Comparison of ENCODE assay signal across 11 cellular contexts in the genomic region with DNA sequence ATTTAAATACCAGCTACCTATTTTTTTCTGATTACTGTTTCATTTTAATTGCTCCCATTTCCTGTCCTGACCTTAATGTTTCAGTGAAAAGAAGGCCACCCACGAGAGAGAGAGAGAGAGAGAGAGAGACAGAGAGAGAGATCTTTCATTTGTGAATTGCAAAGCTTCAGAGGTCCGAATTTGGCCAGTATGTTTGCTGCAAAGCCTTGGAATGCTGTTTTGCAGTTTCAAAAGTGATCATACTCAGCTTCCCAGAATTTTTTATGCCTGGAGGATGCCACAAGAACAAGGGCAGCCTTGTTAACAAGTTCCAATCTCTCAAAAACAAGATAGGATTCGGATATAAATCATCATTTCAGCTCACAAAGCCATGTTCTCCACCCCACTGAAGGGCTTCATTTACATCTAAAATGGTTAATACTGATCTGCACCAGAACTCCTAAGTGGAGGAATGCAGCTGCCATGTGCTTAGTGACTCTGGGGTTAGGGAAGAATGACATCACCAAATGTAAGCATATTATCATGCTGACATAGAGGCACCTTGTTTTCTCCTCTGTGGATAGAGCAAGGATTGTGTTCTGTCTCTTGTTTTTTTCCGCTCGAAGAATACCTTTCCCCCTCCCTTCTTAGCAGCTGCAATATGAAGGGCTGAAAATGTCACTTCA.
DNase-seq lines count a peak whose midpoint lies in the region; ATAC-seq and TF ChIP-seq lines count a peak whose summit lies in the region.
"Had no signal": no experiment of that assay in that cellular context is flagged by ENCODE, and none has a peak within 500 bp of the region (broad histone marks: within the 10 kb centered on the region; RNA-seq: fewer than 3 reads in every experiment).

No MANE protein-coding gene starts in this region.

- H3K4me1 ChIP-seq in A673 (ENCODE audit: insufficient read depth, low read length, poor library complexity, severe bottlenecking) (peaks cover 36% of the 10 kb centered on the region), HAP-1 (peaks cover 37% of the 10 kb centered on the region), body of pancreas (peaks cover 11% of the 10 kb centered on the region)

- no peak overlapping the region for H3K27ac ChIP-seq in A673 (ENCODE audit: low read depth, low read length, poor library complexity, severe bottlenecking)
- no peak overlapping the region for H3K27ac ChIP-seq in body of pancreas
- H3K27ac ChIP-seq: C4-2B had no signal

- TF ChIP-seq CTCF in A673 (conservative IDR thresholded peaks at IDR 0.05; ENCODE audit: low read depth, low read length) (no peak), body of pancreas (IDR thresholded peaks at IDR 0.05) (no peak)

- POLR2A ChIA-PET in A673 (lab: Charles Lee; ENCODE audit: low non-redundant PET), result no interaction called here

- no peaks in the 10 kb centered on the region for H3K36me3 ChIP-seq in A673 (ENCODE audit: insufficient read depth, low read length, poor library complexity, severe bottlenecking)
- no peaks in the 10 kb centered on the region for H3K36me3 ChIP-seq in HAP-1 (replicated peaks)
- H3K36me3 ChIP-seq in body of pancreas (replicated peaks in 1 of 2; ENCODE audit: insufficient read depth in 1 of 2, low read depth in 2 of 2), result no peaks in the 10 kb centered on the region

- peak; percentile 45 for ATAC-seq in body of pancreas
- no peak for ATAC-seq in GM19035 (IDR thresholded peaks at IDR 0.05; ENCODE audit: unreplicated experiment)

- H3K4me3 ChIP-seq in A673 (ENCODE audit: low read depth, low read length, poor library complexity, severe bottlenecking), result no peak overlapping the region
- H3K4me3 ChIP-seq in HAP-1, result no peak overlapping the region
- no peak overlapping the region for H3K4me3 ChIP-seq in body of pancreas

- BruUV-seq in A673 (replicated peaks; lab: Mats Ljungman, UMichigan), result no TSS peak

- TF ChIP-seq POLR2A in body of pancreas (IDR thresholded peaks at IDR 0.05), result no peak

- H3K27me3 ChIP-seq in A673 (replicated peaks; ENCODE audit: insufficient read depth, low read depth, low read length, poor library complexity), result no peaks in the 10 kb centered on the region
- no peaks in the 10 kb centered on the region for H3K27me3 ChIP-seq in HAP-1 (ENCODE audit: low read depth)
- no peaks in the 10 kb centered on the region for H3K27me3 ChIP-seq in body of pancreas

- 38 to 39% methylated on average over 5 of the region's 5 CpGs for WGBS in body of pancreas, 2 donors

- in situ Hi-C loops in HAP-1 (cut with MboI; ENCODE audit: low sequenced_read_pairs), result no loop called here

- no peaks in the 10 kb centered on the region for H3K9me3 ChIP-seq in A673 (ENCODE audit: low read depth, low read length, poor library complexity, severe bottlenecking)
- H3K9me3 ChIP-seq in HAP-1, result no peaks in the 10 kb centered on the region
- H3K9me3 ChIP-seq in body of pancreas, result no peaks in the 10 kb centered on the region

- intact Hi-C loops in A673 (cut with micrococcal nuclease; ENCODE audit: unreplicated experiment) (no loop called here), body of pancreas (cut with DNase I) (no loop called here)

- CTCF ChIA-PET in A673 (lab: Charles Lee), result no interaction called here

- DNase-seq in A673 (ENCODE audit: low spot score) (peak; percentile 42), HAP-1 (ENCODE audit: low spot score in 2 of 2) (peak; percentile 69 to 95), body of pancreas (no peak), medulla oblongata (ENCODE audit: extremely low spot score) (peak; percentile 52), SIG-M5 treated with dmso at 0.1 percent for 504 hours (lab: John Stamatoyannopoulos, UW; ENCODE audit: unreplicated experiment) (no peak), NCI-H524 treated with DMSO at 0.1 percent for 48 hours (lab: John Stamatoyannopoulos, UW) (no peak), NCI-H2171 (lab: John Stamatoyannopoulos, UW) (no peak)
- DNase-seq: activated naive CD8-positive, alpha-beta T cell treated with anti-CD3 and anti-CD28 coated beads, Interleukin-2, amount 10 ng/mL, durations not matched to agents 7 days and 5 days; OCI-M1 had no signal

Comparison
In these comparisons a context has a peak if more than half of its experiments do, and no peak if none do; other contexts are left out.
1. DNase-seq: peak in A673 (single experiment), HAP-1 (2 of 2) and medulla oblongata (single experiment); none in body of pancreas (0 of 4), SIG-M5 treated with dmso at 0.1 percent for 504 hours (single experiment), NCI-H524 treated with DMSO at 0.1 percent for 48 hours (single experiment) and NCI-H2171 (single experiment).